ENCODE assay signal across 7 cellular contexts in genomic region chr9:127925959-127926949, GRCh38. TPM values are rescaled to one million over a fixed set of nuclear protein-coding genes. Genes with fewer than 3 reads are reported as not detected.
DNase-seq lines count a peak whose midpoint lies in the region; ATAC-seq and TF ChIP-seq lines count a peak whose summit lies in the region.
"Had no signal": no experiment of that assay in that cellular context is flagged by ENCODE, and none has a peak within 500 bp of the region (broad histone marks: within the 10 kb centered on the region; RNA-seq: fewer than 3 reads in every experiment).

No MANE protein-coding gene starts in this region.

- peaks cover 7 to 36% (median 26%) of the 10 kb centered on the region in 3 donors for H3K4me1 Mint-ChIP-seq in T-cell

- DNase-seq in T-cell: no peak
- DNase-seq in NCI-H2029 treated with DMSO at 0.1 percent for 48 hours (lab: John Stamatoyannopoulos, UW): no peak
- DNase-seq in left lobe of liver (ENCODE audit: low spot score): no peak
- DNase-seq: activated T-cell treated with anti-CD3 and anti-CD28 coated beads, Interleukin-2, amount 50 U/mL, for 1 hour had no signal

- peak overlapping the region in 5 of 11 experiments; percentile 7 to 52 (median 29); a peak in 5 of 22 replicates for H3K9ac ChIP-seq in BLaER1 treated with 17β-estradiol and CSF1 and Interleukin-3, amounts not matched to agents 10 nM and 100 nM
- H3K9ac ChIP-seq in iPS-18a (ENCODE audit: low read length): peak overlapping the region; percentile 53

- H4K20me1 ChIP-seq in BLaER1 treated with 17β-estradiol and CSF1 and Interleukin-3, amounts not matched to agents 10 nM and 100 nM: peaks cover 10 to 62% (median 35%) of the 10 kb centered on the region in 11 experiments; a peak in 20 of 22 replicates

- H3K27ac Mint-ChIP-seq in T-cell: peak overlapping the region in 1 of 2 donors; percentile 34

- H3K9me3 ChIP-seq in BLaER1 treated with 17β-estradiol and CSF1 and Interleukin-3, amounts not matched to agents 10 nM and 100 nM (replicated peaks in 1 of 11): no peaks in the 10 kb centered on the region
- H3K9me3 ChIP-seq in iPS-18a (ENCODE audit: control insufficient read depth, low read depth, low read length): no peaks in the 10 kb centered on the region

- H3K27ac ChIP-seq in BLaER1 treated with 17β-estradiol and CSF1 and Interleukin-3, amounts not matched to agents 10 nM and 100 nM: no peak overlapping the region
- H3K27ac ChIP-seq in iPS-18a (ENCODE audit: low read length): no peak overlapping the region

- ATAC-seq in T-cell (replicated peaks in 1 of 4) (no peak), SK-N-SH treated with all-trans-retinoic acid at 6 μM for 48 hours (no peak), left lobe of liver (no peak)

- no peaks in the 10 kb centered on the region for H3K36me3 Mint-ChIP-seq in T-cell

- peaks cover 4 to 5% of the 10 kb centered on the region in 2 donors for H3K27me3 Mint-ChIP-seq in T-cell

- POLR2A ChIA-PET in T-cell (lab: Charles Lee): no interaction called here

- no peaks in the 10 kb centered on the region for H3K36me3 ChIP-seq in BLaER1 treated with 17β-estradiol and CSF1 and Interleukin-3, amounts not matched to agents 10 nM and 100 nM
- H3K36me3 ChIP-seq in iPS-18a (ENCODE audit: control insufficient read depth, low read depth, low read length): no peaks in the 10 kb centered on the region

- H3K9me3 Mint-ChIP-seq in T-cell: no peaks in the 10 kb centered on the region

- peak overlapping the region; percentile 34 to 67 (median 50); a peak in 16 of 20 replicates for H3K4me3 ChIP-seq in BLaER1 treated with 17β-estradiol and CSF1 and Interleukin-3, amounts not matched to agents 10 nM and 100 nM
- peak overlapping the region; percentile 73 for H3K4me3 ChIP-seq in iPS-18a (ENCODE audit: low read length)

- CTCF ChIA-PET in T-cell (lab: Charles Lee): no interaction called here

- H3K27me3 ChIP-seq in BLaER1 treated with 17β-estradiol and CSF1 and Interleukin-3, amounts not matched to agents 10 nM and 100 nM: peaks cover 68 to 85% (median 80%) of the 10 kb centered on the region in 11 experiments
- peaks cover 33% of the 10 kb centered on the region for H3K27me3 ChIP-seq in iPS-18a (ENCODE audit: control insufficient read depth, insufficient read depth, low read length)

- H3K4me3 Mint-ChIP-seq in T-cell: peak overlapping the region; percentile 64 to 70 (median 66)

- H3K4me1 ChIP-seq in BLaER1 treated with 17β-estradiol and CSF1 and Interleukin-3, amounts not matched to agents 10 nM and 100 nM: peaks cover 31 to 70% (median 34%) of the 10 kb centered on the region in 10 experiments
- H3K4me1 ChIP-seq in iPS-18a (ENCODE audit: control insufficient read depth, low read depth, low read length): peaks cover 4% of the 10 kb centered on the region

- H3K4me2 ChIP-seq in BLaER1 treated with 17β-estradiol and CSF1 and Interleukin-3, amounts not matched to agents 10 nM and 100 nM: peak overlapping the region; percentile 77 to 94 (median 88)

TF ChIP-seq in SK-N-SH treated with all-trans-retinoic acid at 6 μM for 48 hours, 23 proteins besides CTCF, POLR2A, EP300 and RAD21:
- TF ChIP-seq ZC3H10 (CRISPR knock-in tag; IDR thresholded peaks at IDR 0.05) (no peak), PPARA (CRISPR knock-in tag; IDR thresholded peaks at IDR 0.05; ENCODE audit: borderline replicate concordance) (no peak), TCF4 (CRISPR knock-in tag; IDR thresholded peaks at IDR 0.05; ENCODE audit: borderline replicate concordance) (no peak), CREB5 (CRISPR knock-in tag; IDR thresholded peaks at IDR 0.05; ENCODE audit: low read depth) (no peak)

RNA-seq across cellular contexts. Expression of gene PIP5KL1, which starts 4.3 kb away (rescaled TPM):
- total RNA-seq in T-cell (1 to 10 TPM in 4 of 5 donors, under 1 TPM in 1; 0.99 to 5.6 (median 2.6) TPM), left lobe of liver (0.40 TPM)

RNA-seq across cellular contexts. Expression of gene ST6GALNAC4, which starts 9.4 kb away (rescaled TPM):
- total RNA-seq in T-cell (10 to 100 TPM; 24.9 to 40.7 (median 35.1) TPM), left lobe of liver (5.9 TPM)

RNA-seq across cellular contexts. Expression of gene DPM2, which starts 11.4 kb away (rescaled TPM):
- 10 to 100 TPM; 32.3 to 66.5 (median 60.5) TPM for total RNA-seq in T-cell
- 12.4 TPM for total RNA-seq in left lobe of liver

RNA-seq across cellular contexts. Expression of gene ST6GALNAC6, which starts 26.9 kb away (rescaled TPM):
- 100 to 1,000 TPM in 2 of 5 donors, 10 to 100 TPM in 3; 73.0 to 123 (median 86.3) TPM for total RNA-seq in T-cell
- 35.2 TPM for total RNA-seq in left lobe of liver

RNA-seq across cellular contexts. Expression of gene AK1, which starts 48.8 kb away (rescaled TPM):
- total RNA-seq in T-cell (10 to 100 TPM; 40.5 to 54.9 (median 50.4) TPM), left lobe of liver (42.6 TPM)
